7 cellular contexts compared by ENCODE assay signal in genomic region chr7:91082854-91083495, GRCh38.
DNase-seq lines count a peak whose midpoint lies in the region; FAIRE-seq and TF ChIP-seq lines count a peak whose summit lies in the region.

No MANE protein-coding gene starts in this region.

- no peak overlapping the region for H2AFZ ChIP-seq in keratinocyte (ENCODE audit: control insufficient read depth, low read length)

- FAIRE-seq in G401.6 (lab: Jason Lieb, UNC) (peak; percentile 85), TTC549 (lab: Jason Lieb, UNC) (peak; percentile 85), keratinocyte (lab: Jason Lieb, UNC) (no peak)

- H3K27me3 ChIP-seq in keratinocyte (ENCODE audit: control insufficient read depth, extremely low read depth, insufficient read depth, low read length), result no peaks in the 10 kb centered on the region

- DNase-seq in HuH-7.5 (ENCODE audit: low spot score) (peak; percentile 9), keratinocyte (ENCODE audit: low read depth, low spot score) (no peak), substantia nigra (lab: John Stamatoyannopoulos, UW) (no peak), posterior vena cava (ENCODE audit: low spot score) (no peak)
- DNase-seq in activated CD8-positive, alpha-beta memory T cell treated with anti-CD3 and anti-CD28 coated beads, Interleukin-2, amount 50 U/mL, for 48 hours, result no peak

- TF ChIP-seq CTCF in keratinocyte (optimal IDR thresholded peaks at IDR 0.05 in 1 of 3, IDR thresholded peaks at IDR 0.05 in 1 of 3, conservative IDR thresholded peaks at IDR 0.05 in 1 of 3; ENCODE audit: extremely low read depth in 1 of 3, insufficient read depth in 2 of 3, low read length in 3 of 3), result peak in 2 of 3 experiments; percentile 27 to 44

- no peaks in the 10 kb centered on the region for H4K20me1 ChIP-seq in keratinocyte (ENCODE audit: control insufficient read depth, extremely low read depth, insufficient read depth, low read length)

- H3K4me3 ChIP-seq in keratinocyte (ENCODE audit: control insufficient read depth in 2 of 3, extremely low read depth in 1 of 3, insufficient read depth in 2 of 3, low read depth in 1 of 3, low read length in 3 of 3), result no peak overlapping the region

- dilution Hi-C loops in keratinocyte (cut with MboI; ENCODE audit: extremely low pct_ligation_motif_present, low sequenced_read_pairs), result no loop called here

- H3K4me2 ChIP-seq in keratinocyte (ENCODE audit: control insufficient read depth, extremely low read depth, insufficient read depth, low read depth, low read length), result no peak overlapping the region

- no peaks in the 10 kb centered on the region for H3K36me3 ChIP-seq in keratinocyte (ENCODE audit: control insufficient read depth in 2 of 2, extremely low read depth in 1 of 2, insufficient read depth in 2 of 2, low read length in 2 of 2)

- no peaks in the 10 kb centered on the region for H3K79me2 ChIP-seq in keratinocyte (ENCODE audit: control insufficient read depth, insufficient read depth, low read length)

- no peak overlapping the region for H3K27ac ChIP-seq in keratinocyte (ENCODE audit: control insufficient read depth, insufficient read depth, low read length)
- no peak overlapping the region for H3K27ac ChIP-seq in substantia nigra (ENCODE audit: low read depth, low read length, poor library complexity, severe bottlenecking)

- H3K9me1 ChIP-seq in keratinocyte (ENCODE audit: control insufficient read depth, extremely low read depth, insufficient read depth, low read length), result no peaks in the 10 kb centered on the region

- no peaks in the 10 kb centered on the region for H3K4me1 ChIP-seq in keratinocyte (ENCODE audit: control insufficient read depth, extremely low read depth, insufficient read depth, low read length)

- no peaks in the 10 kb centered on the region for H3K9me3 ChIP-seq in keratinocyte (ENCODE audit: control insufficient read depth, low read depth, low read length)

- no peak overlapping the region for H3K9ac ChIP-seq in keratinocyte (ENCODE audit: control insufficient read depth, extremely low read depth, insufficient read depth, low read length)

- intact Hi-C loops in posterior vena cava (cut with DNase I), result loop anchor here in 1 of 2 donors (10.0 kb wide), 1 partner anchor 1382 kb away; no protein-coding TSS in a partner anchor
